ENCODE assay signal across 8 cellular contexts in the genomic region with DNA sequence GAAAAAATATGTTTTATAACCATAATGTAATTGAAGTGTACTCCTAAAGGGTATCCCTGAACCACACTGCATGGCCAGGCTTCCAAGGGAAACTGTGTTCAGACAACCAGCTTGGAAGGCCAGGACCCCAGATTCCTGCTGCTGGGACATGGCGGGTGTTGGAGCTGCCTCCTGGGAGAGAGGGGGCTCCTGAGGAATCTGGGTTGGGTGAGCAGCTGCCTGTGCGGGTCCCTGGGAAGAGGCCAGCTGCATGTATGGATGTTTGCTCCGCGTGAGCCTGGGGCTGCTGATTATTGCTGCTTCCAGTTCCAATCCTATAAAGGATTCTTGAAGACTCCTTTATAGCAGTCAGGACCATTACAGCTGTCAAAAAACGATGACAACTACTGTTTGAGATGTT.
"Had no signal": no experiment of that assay in that cellular context is flagged by ENCODE, and none has a peak within 500 bp of the region (broad histone marks: within the 10 kb centered on the region; RNA-seq: fewer than 3 reads in every experiment).

No MANE protein-coding gene starts in this region.

- FAIRE-seq: G401.6, GM12878, GM12891, GM12892, GM18507, GM19239 had no signal

- H3K4me3 ChIP-seq: GM12878 had no signal

- DNase-seq: GDM1, GF-D8 had no signal

- ATAC-seq: GM12878 had no signal
